Comparison of ENCODE assay signal across 10 cellular contexts in the genomic region with DNA sequence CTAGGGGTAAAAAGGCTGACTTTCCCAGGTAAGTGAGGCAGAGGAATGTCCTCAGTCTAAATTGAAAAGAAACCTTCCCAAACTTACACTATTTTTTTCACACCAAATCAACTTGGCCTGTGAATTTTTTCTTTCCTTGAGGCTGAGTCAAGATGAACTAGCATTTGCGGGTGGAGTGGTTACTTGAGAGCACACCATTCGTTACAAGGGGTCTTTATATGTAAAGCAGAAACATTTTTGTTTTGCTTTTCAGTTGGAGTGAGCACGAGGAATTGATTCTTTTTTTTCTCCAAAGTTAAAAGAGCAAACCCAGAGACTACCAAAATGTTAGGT. TPM values are rescaled to one million over a fixed set of nuclear protein-coding genes. Genes with fewer than 3 reads are reported as not detected.
DNase-seq lines count a peak whose midpoint lies in the region; ATAC-seq, FAIRE-seq and TF ChIP-seq lines count a peak whose summit lies in the region.
"Had no signal": no experiment of that assay in that cellular context is flagged by ENCODE, and none has a peak within 500 bp of the region (broad histone marks: within the 10 kb centered on the region; RNA-seq: fewer than 3 reads in every experiment).

No MANE protein-coding gene starts in this region.

- CTCF ChIA-PET in RWPE1 (lab: Yijun Ruan, JAX) = interaction anchor here (0.6 to 1.2 kb wide), 2 partner anchors 36 to 1121 kb away, joined by 4 to 5 read pairs; partner anchors contain the start of gene MAML2

- H3K36me3 ChIP-seq in GM23248 (ENCODE audit: low read depth) = no peaks in the 10 kb centered on the region
- H3K36me3 ChIP-seq in gastrocnemius medialis = no peaks in the 10 kb centered on the region

- ATAC-seq in foreskin keratinocyte = peak; percentile 23
- no peak for ATAC-seq in gastrocnemius medialis

- TF ChIP-seq POLR2A in gastrocnemius medialis (IDR thresholded peaks at IDR 0.05) = no peak

- H3K4me2 ChIP-seq in GM23248 (ENCODE audit: unreplicated experiment) = peak overlapping the region; percentile 96

- H3K9me3 ChIP-seq in GM23248 (ENCODE audit: low read depth) (no peaks in the 10 kb centered on the region), gastrocnemius medialis (no peaks in the 10 kb centered on the region)

- no peak for FAIRE-seq in RCC 7860 (lab: Jason Lieb, UNC)

- TF ChIP-seq CTCF in WI38 (IDR thresholded peaks at IDR 0.05; ENCODE audit: low read depth, low read length) = no peak
- no peak for TF ChIP-seq CTCF in foreskin keratinocyte (conservative IDR thresholded peaks at IDR 0.05)
- TF ChIP-seq CTCF in gastrocnemius medialis (IDR thresholded peaks at IDR 0.05 in 4 of 5, conservative IDR thresholded peaks at IDR 0.05 in 1 of 5) = no peak
- no peak for TF ChIP-seq CTCF in RWPE1 (conservative IDR thresholded peaks at IDR 0.05; ENCODE audit: low read depth)

- peak overlapping the region; percentile 91 for H3K9ac ChIP-seq in GM23248

- intact Hi-C loops in gastrocnemius medialis (cut with DNase I; ENCODE audit: low total_unique reads) = no loop called here

- peaks cover 76% of the 10 kb centered on the region for H3K79me2 ChIP-seq in GM23248 (ENCODE audit: insufficient read depth)

- H3K4me3 ChIP-seq in GM23248 (peak overlapping the region; percentile 66), WI38 (ENCODE audit: low read depth, low read length) (peak overlapping the region; percentile 49), gastrocnemius medialis (peak overlapping the region; percentile 5 to 47 (median 28))

- no peaks in the 10 kb centered on the region for H3K9me2 ChIP-seq in GM23248 (ENCODE audit: insufficient read depth)

- no peaks in the 10 kb centered on the region for H4K20me1 ChIP-seq in GM23248 (ENCODE audit: insufficient read depth)

- no peak overlapping the region for H2AFZ ChIP-seq in GM23248

- peaks cover 94% of the 10 kb centered on the region for H3F3A ChIP-seq in GM23248 (ENCODE audit: insufficient read depth)

- H3K4me1 ChIP-seq in GM23248 (ENCODE audit: insufficient read depth) = peaks cover 95% of the 10 kb centered on the region
- peaks cover 68% of the 10 kb centered on the region for H3K4me1 ChIP-seq in foreskin keratinocyte
- peaks cover 31 to 34% of the 10 kb centered on the region in 2 donors for H3K4me1 ChIP-seq in gastrocnemius medialis

- no peaks in the 10 kb centered on the region for H3K27me3 ChIP-seq in GM23248 (replicated peaks; ENCODE audit: insufficient read depth)
- no peaks in the 10 kb centered on the region for H3K27me3 ChIP-seq in foreskin keratinocyte
- no peaks in the 10 kb centered on the region for H3K27me3 ChIP-seq in gastrocnemius medialis

- in situ Hi-C loops in GM23248 (cut with MboI) (no loop called here), gastrocnemius medialis (cut with MboI; ENCODE audit: low sequenced_read_pairs in 4 of 4) (no loop called here)

- H3K27ac ChIP-seq in GM23248 (peak overlapping the region; percentile 99), foreskin keratinocyte (peak overlapping the region; percentile 82), gastrocnemius medialis (peak overlapping the region; percentile 48 to 70 (median 54)), RWPE1 (no peak overlapping the region)

- POLR2A ChIA-PET in RWPE1 (lab: Yijun Ruan, JAX; ENCODE audit: low non-redundant PET) = no interaction called here

- 2 to 3% methylated on average over 3 of the region's 3 CpGs for WGBS in GM23248 (ENCODE audit: low coverage in 1 of 2, low lambda C conversion rate in 2 of 2, missing lambda C conversion rate in 2 of 2), 2 experiments

- peak; percentile 75 for DNase-seq in GM23248
- no peak for DNase-seq in foreskin keratinocyte
- DNase-seq in gastrocnemius medialis = no peak
- no peak for DNase-seq in RCC 7860 (ENCODE audit: low spot score)
- no peak for DNase-seq in activated CD4-positive, alpha-beta T cell treated with anti-CD3 and anti-CD28 coated beads, Interleukin-2, amount 50 U/mL, for 1 hour
- no peak for DNase-seq in RWPE1 (ENCODE audit: low spot score)
- no peak for DNase-seq in MV-4-11 (lab: John Stamatoyannopoulos, UW)
- DNase-seq: activated naive CD4-positive, alpha-beta T cell treated with anti-CD3 and anti-CD28 coated beads, Interleukin-2, amount 10 ng/mL, durations not matched to agents 7 days and 5 days; RPMI8226 had no signal

RNA-seq across cellular contexts. Expression of gene MAML2, which starts 36.4 kb away (rescaled TPM):
- total RNA-seq in GM23248 (2014; rRNA removed; shearing (Covaris generic)) = 22.1 and 23.7 TPM in 2 replicates
- polyA plus RNA-seq in GM23248 (2016; fragmentation: Nextera tagmentation; extraction: Ambion mirVana) = 6.8 and 7.4 TPM in 2 replicates
- total RNA-seq in foreskin keratinocyte = 6.0 and 6.2 TPM in 2 replicates
- polyA plus RNA-seq in foreskin keratinocyte = 0.96 and 1.1 TPM in 2 replicates
- 1 to 10 TPM; 4.1 to 6.3 (median 4.8) TPM for total RNA-seq in gastrocnemius medialis
